8 cellular contexts compared by ENCODE assay signal in the genomic region with DNA sequence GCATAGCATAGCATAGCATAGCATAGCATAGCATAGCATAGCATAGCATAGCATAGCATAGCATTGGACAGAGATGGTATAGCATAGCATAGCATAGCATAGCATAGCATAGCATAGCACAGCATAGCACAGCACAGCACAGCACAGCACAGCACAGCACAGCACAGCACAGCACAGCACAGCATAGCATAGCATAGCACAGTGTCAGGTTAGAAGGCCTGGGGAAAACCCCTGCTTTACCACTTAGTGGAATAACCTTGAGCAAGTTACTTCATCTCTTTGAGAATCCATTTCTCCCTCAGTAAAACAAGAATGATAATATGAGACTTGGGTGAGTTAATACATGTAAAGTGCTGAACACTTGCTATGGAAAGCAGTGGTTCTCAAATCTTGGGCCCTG.
DNase-seq lines count a peak whose midpoint lies in the region; ATAC-seq and TF ChIP-seq lines count a peak whose summit lies in the region.
"Not testable (repeated sequence)": the region's sequence is repeated elsewhere in the genome, so short reads cannot be mapped to it uniquely, and the experiment has no call there.

No MANE protein-coding gene starts in this region.

- H3K4me2 ChIP-seq in H9 (ENCODE audit: insufficient read depth, insufficient read length, low read length); mesenchymal stem cell (ENCODE audit: low read length, poor library complexity, severe bottlenecking): not testable (repeated sequence)
- H3K4me2 ChIP-seq in KMS-11 = peak overlapping the region; percentile 93

- DNase-seq in GM12865 (ENCODE audit: low read depth) (peak; percentile 28), mesenchymal stem cell (peak; percentile 24)
- DNase-seq in H9; activated CD8-positive, alpha-beta T cell treated with anti-CD3 and anti-CD28 coated beads for 36 hours; stimulated activated naive B cell treated with anti-CD40 and anti-IgM and Interleukin-4, amounts not matched to agents 10 μg/mL and 1 μg/mL and 100 μg/mL, for 72 hours: not testable (repeated sequence)

- not testable (repeated sequence) for H2BK5ac ChIP-seq in H9 (ENCODE audit: insufficient read length, low read length); mesenchymal stem cell (ENCODE audit: low read depth, low read length, poor library complexity, severe bottlenecking)

- not testable (repeated sequence) for H3K4me3 Mint-ChIP-seq in H9; activated CD8-positive, alpha-beta T cell treated with anti-CD3 and anti-CD28 coated beads for 36 hours; stimulated activated naive B cell treated with anti-CD40 and anti-IgM and Interleukin-4, amounts not matched to agents 10 μg/mL and 1 μg/mL and 100 μg/mL, for 72 hours

- peak overlapping the region in 2 of 3 experiments; percentile 78 to 92; a peak in 4 of 7 replicates for H3K27ac Mint-ChIP-seq in H9
- H3K27ac Mint-ChIP-seq in activated CD8-positive, alpha-beta T cell treated with anti-CD3 and anti-CD28 coated beads for 36 hours; stimulated activated naive B cell treated with anti-CD40 and anti-IgM and Interleukin-4, amounts not matched to agents 10 μg/mL and 1 μg/mL and 100 μg/mL, for 72 hours: not testable (repeated sequence)

- H3K79me1 ChIP-seq in H9 (ENCODE audit: insufficient read depth, low read depth, low read length, poor library complexity, severe bottlenecking); mesenchymal stem cell (replicated peaks; ENCODE audit: low read length, poor library complexity, severe bottlenecking): not testable (repeated sequence)

- H3K27me3 Mint-ChIP-seq in H9 (ENCODE audit: low read depth); activated CD8-positive, alpha-beta T cell treated with anti-CD3 and anti-CD28 coated beads for 36 hours; stimulated activated naive B cell treated with anti-CD40 and anti-IgM and Interleukin-4, amounts not matched to agents 10 μg/mL and 1 μg/mL and 100 μg/mL, for 72 hours: not testable (repeated sequence)

- not testable (repeated sequence) for H3K56ac ChIP-seq in H9 (ENCODE audit: insufficient read length, low read depth, low read length)

- H3K23ac ChIP-seq in H9 (ENCODE audit: insufficient read length, low read depth, low read length); mesenchymal stem cell (ENCODE audit: low read length in 2 of 2): not testable (repeated sequence)

- not testable (repeated sequence) for H3K18ac ChIP-seq in H9 (ENCODE audit: insufficient read length, low read depth, low read length); mesenchymal stem cell (ENCODE audit: low read depth in 1 of 2, low read length in 2 of 2)

- not testable (repeated sequence) for H4K20me1 ChIP-seq in H9 (ENCODE audit: control insufficient read depth, insufficient read depth, insufficient read length); KMS-11 (ENCODE audit: insufficient read depth)

- H2BK12ac ChIP-seq in H9 (ENCODE audit: insufficient read length, low read depth, low read length) = not testable (repeated sequence)
- peak overlapping the region; percentile 7 to 77 for H2BK12ac ChIP-seq in mesenchymal stem cell (ENCODE audit: low read length in 2 of 2)

- H4K5ac ChIP-seq in H9 (ENCODE audit: insufficient read length, low read depth, low read length) = not testable (repeated sequence)

- H2BK20ac ChIP-seq in H9 (ENCODE audit: low read depth, low read length, poor library complexity, severe bottlenecking) = not testable (repeated sequence)

- H4K8ac ChIP-seq in H9 (replicated peaks; ENCODE audit: insufficient read length, low read depth, low read length); mesenchymal stem cell (ENCODE audit: low read length): not testable (repeated sequence)

- CTCF ChIA-PET in activated CD8-positive, alpha-beta T cell treated with anti-CD3 and anti-CD28 coated beads for 36 hours (lab: Charles Lee) = not testable (repeated sequence)

- not testable (repeated sequence) for H3K9me3 ChIP-seq in H9 (ENCODE audit: control insufficient read depth, low read depth, low read length); mesenchymal stem cell (ENCODE audit: control insufficient read depth, low read length)

- H3K79me2 ChIP-seq in H9 (ENCODE audit: insufficient read depth, low read length); KMS-11 (ENCODE audit: insufficient read depth, low read depth): not testable (repeated sequence)

- H4K91ac ChIP-seq in H9 (ENCODE audit: insufficient read length, low read depth, low read length) = not testable (repeated sequence)
- H4K91ac ChIP-seq in mesenchymal stem cell (ENCODE audit: low read length) = peak overlapping the region; percentile 50

- not testable (repeated sequence) for TF ChIP-seq CTCF in GM12865 (IDR thresholded peaks at IDR 0.05; ENCODE audit: insufficient read depth, low read depth, low read length, missing control alignments); H9 (conservative IDR thresholded peaks at IDR 0.05); KMS-11 (conservative IDR thresholded peaks at IDR 0.05; ENCODE audit: low read depth, low read length); activated CD8-positive, alpha-beta T cell treated with anti-CD3 and anti-CD28 coated beads for 36 hours (IDR thresholded peaks at IDR 0.05)

- H3K4ac ChIP-seq in H9 (ENCODE audit: low read depth, low read length) = not testable (repeated sequence)
- peak overlapping the region in 1 of 2 experiments; percentile 33 for H3K4ac ChIP-seq in mesenchymal stem cell (ENCODE audit: low read depth in 1 of 2, low read length in 2 of 2)

- not testable (repeated sequence) for H2AK5ac ChIP-seq in H9 (ENCODE audit: insufficient read length, low read length); mesenchymal stem cell (ENCODE audit: low read length, severe bottlenecking)

- H3K4me1 ChIP-seq in H9 (ENCODE audit: insufficient read depth, low read length) (peaks cover 21% of the 10 kb centered on the region), KMS-11 (ENCODE audit: low read depth, poor library complexity, severe bottlenecking) (peaks cover 76% of the 10 kb centered on the region)
- not testable (repeated sequence) for H3K4me1 ChIP-seq in mesenchymal stem cell (ENCODE audit: control insufficient read depth, insufficient read depth, low read depth, low read length)

- not testable (repeated sequence) for H3K36me3 Mint-ChIP-seq in H9 (ENCODE audit: insufficient read depth in 1 of 3, low read depth in 3 of 3); activated CD8-positive, alpha-beta T cell treated with anti-CD3 and anti-CD28 coated beads for 36 hours (ENCODE audit: low read depth); stimulated activated naive B cell treated with anti-CD40 and anti-IgM and Interleukin-4, amounts not matched to agents 10 μg/mL and 1 μg/mL and 100 μg/mL, for 72 hours

- H3T11ph ChIP-seq in H9 (ENCODE audit: low read length) = not testable (repeated sequence)

- intact Hi-C loops in activated CD8-positive, alpha-beta T cell treated with anti-CD3 and anti-CD28 coated beads for 36 hours (cut with micrococcal nuclease) = not testable (repeated sequence)

- ATAC-seq in GM18870 (IDR thresholded peaks at IDR 0.05; ENCODE audit: unreplicated experiment) (peak; percentile 38), HG02870 (IDR thresholded peaks at IDR 0.05; ENCODE audit: unreplicated experiment) (peak; percentile 34)
- peak; percentile 39 for ATAC-seq in activated CD8-positive, alpha-beta T cell treated with anti-CD3 and anti-CD28 coated beads for 36 hours
- ATAC-seq in stimulated activated naive B cell treated with anti-CD40 and anti-IgM and Interleukin-4, amounts not matched to agents 10 μg/mL and 1 μg/mL and 100 μg/mL, for 72 hours (replicated peaks) = peak; percentile 73 to 76

- not testable (repeated sequence) for H3K9ac ChIP-seq in H9 (ENCODE audit: extremely low read depth, insufficient read length, low read length); KMS-11; mesenchymal stem cell (ENCODE audit: low read length)

- not testable (repeated sequence) for H3K23me2 ChIP-seq in H9 (ENCODE audit: insufficient read length, low read depth, low read length, poor library complexity, severe bottlenecking)

- H3K14ac ChIP-seq in H9 (ENCODE audit: insufficient read depth, low read length); mesenchymal stem cell (ENCODE audit: low read length in 2 of 2): not testable (repeated sequence)

- H2AFZ ChIP-seq in H9 (ENCODE audit: low read length); KMS-11 (ENCODE audit: low read depth); mesenchymal stem cell (ENCODE audit: low read depth, low read length): not testable (repeated sequence)

- H2BK15ac ChIP-seq in H9 (ENCODE audit: low read depth, low read length); mesenchymal stem cell (ENCODE audit: low read depth, poor library complexity, severe bottlenecking): not testable (repeated sequence)

- H3K9me3 Mint-ChIP-seq in H9; activated CD8-positive, alpha-beta T cell treated with anti-CD3 and anti-CD28 coated beads for 36 hours; stimulated activated naive B cell treated with anti-CD40 and anti-IgM and Interleukin-4, amounts not matched to agents 10 μg/mL and 1 μg/mL and 100 μg/mL, for 72 hours: not testable (repeated sequence)

- not testable (repeated sequence) for H3K27ac ChIP-seq in H9 (ENCODE audit: insufficient read length, low read depth, low read length); mesenchymal stem cell (ENCODE audit: low read length, poor library complexity, severe bottlenecking)
- peak overlapping the region; percentile 86 for H3K27ac ChIP-seq in KMS-11

- not testable (repeated sequence) for H2BK120ac ChIP-seq in H9 (ENCODE audit: low read depth, low read length, poor library complexity, severe bottlenecking); mesenchymal stem cell (ENCODE audit: low read depth, low read length)

- H3K36me3 ChIP-seq in KMS-11 (ENCODE audit: insufficient read depth); mesenchymal stem cell (ENCODE audit: control insufficient read depth in 1 of 2, insufficient read depth in 2 of 2, low read depth in 1 of 2, low read length in 2 of 2): not testable (repeated sequence)

- POLR2A ChIA-PET in activated CD8-positive, alpha-beta T cell treated with anti-CD3 and anti-CD28 coated beads for 36 hours (lab: Charles Lee) = interaction anchor here (0.9 kb wide), 1 partner anchor 15 kb away, joined by 3 read pairs; no protein-coding TSS in a partner anchor

- not testable (repeated sequence) for H3K4me3 ChIP-seq in GM12865 (ENCODE audit: low read depth, low read length); KMS-11 (IDR thresholded peaks at IDR 0.05; ENCODE audit: insufficient read depth, low read depth, low read length); mesenchymal stem cell (ENCODE audit: insufficient read depth in 1 of 2, low read depth in 1 of 2, low read length in 2 of 2)

- H3K27me3 ChIP-seq in H9 (ENCODE audit: insufficient read depth, low read length); KMS-11 (ENCODE audit: insufficient read depth, low read depth); mesenchymal stem cell (ENCODE audit: control insufficient read depth in 1 of 2, insufficient read depth in 1 of 2, low read length in 2 of 2): not testable (repeated sequence)

- H3K4me1 Mint-ChIP-seq in H9 = peaks cover 57 to 64% of the 10 kb centered on the region in 2 experiments
- H3K4me1 Mint-ChIP-seq in activated CD8-positive, alpha-beta T cell treated with anti-CD3 and anti-CD28 coated beads for 36 hours (ENCODE audit: low read depth) = not testable (repeated sequence)
- peaks cover 12 to 24% of the 10 kb centered on the region in 2 donors for H3K4me1 Mint-ChIP-seq in stimulated activated naive B cell treated with anti-CD40 and anti-IgM and Interleukin-4, amounts not matched to agents 10 μg/mL and 1 μg/mL and 100 μg/mL, for 72 hours
